Comparison of ENCODE assay signal across 1 cellular context in the genomic region with DNA sequence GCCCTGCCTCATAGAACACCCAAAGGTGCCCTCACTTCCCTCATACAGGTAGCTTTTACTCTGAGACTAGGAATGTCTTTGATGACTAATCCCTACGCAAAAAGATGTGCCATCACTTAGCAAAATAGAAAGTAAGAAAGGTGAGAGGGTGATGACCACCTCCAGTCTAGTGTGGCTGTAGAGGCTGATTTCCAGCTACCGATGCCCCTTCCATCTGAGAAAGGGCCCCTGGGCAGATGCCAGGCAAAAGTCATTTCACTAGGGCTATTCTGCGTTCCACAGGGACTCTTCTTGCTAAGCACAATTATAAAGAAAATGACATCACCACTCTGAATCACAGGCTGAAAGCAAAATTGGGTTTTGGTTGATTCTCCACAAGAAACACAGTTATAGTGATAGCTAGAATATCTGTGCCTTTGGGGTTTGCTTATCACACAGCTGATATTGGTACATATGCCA.
TF ChIP-seq lines count a peak whose summit lies in the region.

No MANE protein-coding gene starts in this region.

TF ChIP-seq in GM12878, 131 proteins besides CTCF, POLR2A, EP300 and RAD21 (continued from another document):
- TF ChIP-seq, protein P1, sequence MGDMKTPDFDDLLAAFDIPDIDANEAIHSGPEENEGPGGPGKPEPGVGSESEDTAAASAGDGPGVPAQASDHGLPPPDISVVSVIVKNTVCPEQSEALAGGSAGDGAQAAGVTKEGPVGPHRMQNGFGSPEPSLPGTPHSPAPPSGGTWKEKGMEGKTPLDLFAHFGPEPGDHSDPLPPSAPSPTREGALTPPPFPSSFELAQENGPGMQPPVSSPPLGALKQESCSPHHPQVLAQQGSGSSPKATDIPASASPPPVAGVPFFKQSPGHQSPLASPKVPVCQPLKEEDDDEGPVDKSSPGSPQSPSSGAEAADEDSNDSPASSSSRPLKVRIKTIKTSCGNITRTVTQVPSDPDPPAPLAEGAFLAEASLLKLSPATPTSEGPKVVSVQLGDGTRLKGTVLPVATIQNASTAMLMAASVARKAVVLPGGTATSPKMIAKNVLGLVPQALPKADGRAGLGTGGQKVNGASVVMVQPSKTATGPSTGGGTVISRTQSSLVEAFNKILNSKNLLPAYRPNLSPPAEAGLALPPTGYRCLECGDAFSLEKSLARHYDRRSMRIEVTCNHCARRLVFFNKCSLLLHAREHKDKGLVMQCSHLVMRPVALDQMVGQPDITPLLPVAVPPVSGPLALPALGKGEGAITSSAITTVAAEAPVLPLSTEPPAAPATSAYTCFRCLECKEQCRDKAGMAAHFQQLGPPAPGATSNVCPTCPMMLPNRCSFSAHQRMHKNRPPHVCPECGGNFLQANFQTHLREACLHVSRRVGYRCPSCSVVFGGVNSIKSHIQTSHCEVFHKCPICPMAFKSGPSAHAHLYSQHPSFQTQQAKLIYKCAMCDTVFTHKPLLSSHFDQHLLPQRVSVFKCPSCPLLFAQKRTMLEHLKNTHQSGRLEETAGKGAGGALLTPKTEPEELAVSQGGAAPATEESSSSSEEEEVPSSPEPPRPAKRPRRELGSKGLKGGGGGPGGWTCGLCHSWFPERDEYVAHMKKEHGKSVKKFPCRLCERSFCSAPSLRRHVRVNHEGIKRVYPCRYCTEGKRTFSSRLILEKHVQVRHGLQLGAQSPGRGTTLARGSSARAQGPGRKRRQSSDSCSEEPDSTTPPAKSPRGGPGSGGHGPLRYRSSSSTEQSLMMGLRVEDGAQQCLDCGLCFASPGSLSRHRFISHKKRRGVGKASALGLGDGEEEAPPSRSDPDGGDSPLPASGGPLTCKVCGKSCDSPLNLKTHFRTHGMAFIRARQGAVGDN (IDR thresholded peaks at IDR 0.05): no peak
- TF ChIP-seq MYC (IDR thresholded peaks at IDR 0.05; ENCODE audit: insufficient read depth, insufficient read length, insufficient replicate concordance, low read length, severe bottlenecking) (no peak), ATF7 (IDR thresholded peaks at IDR 0.05; ENCODE audit: low read depth) (peak; percentile 93), CREB1 (IDR thresholded peaks at IDR 0.05; ENCODE audit: low read depth) (0 out of 2 replicates have a peak, but pooled peaks have one; percentile 39), JUND (IDR thresholded peaks at IDR 0.05; ENCODE audit: low read depth, low read length) (no peak), POLR2AphosphoS5 (IDR thresholded peaks at IDR 0.05; ENCODE audit: low read length) (no peak), LARP7 (IDR thresholded peaks at IDR 0.05) (no peak), RUNX3 (IDR thresholded peaks at IDR 0.05; ENCODE audit: low read length) (peak; percentile 41), ZBED1 (IDR thresholded peaks at IDR 0.05; ENCODE audit: borderline replicate concordance) (no peak), SMC3 (IDR thresholded peaks at IDR 0.05; ENCODE audit: borderline replicate concordance, low read length) (no peak), MTA2 (IDR thresholded peaks at IDR 0.05; ENCODE audit: low read depth) (peak; percentile 42; the same call in 1 of the 2 replicates), RB1 (IDR thresholded peaks at IDR 0.05; ENCODE audit: borderline replicate concordance) (no peak), EED (IDR thresholded peaks at IDR 0.05; ENCODE audit: low read depth) (peak; percentile 57; the same call in 1 of the 2 replicates), IKZF1 (conservative IDR thresholded peaks at IDR 0.05) (peak; percentile 52), ETV6 (conservative IDR thresholded peaks at IDR 0.05 in 1 of 2, IDR thresholded peaks at IDR 0.05 in 1 of 2; ENCODE audit: borderline replicate concordance in 1 of 2, low read depth in 1 of 2) (peak in 1 of 2 experiments; percentile 37; a peak in 1 of 4 replicates), IKZF2 (IDR thresholded peaks at IDR 0.05) (peak; percentile 51 to 58)
- TF ChIP-seq, protein P2, sequence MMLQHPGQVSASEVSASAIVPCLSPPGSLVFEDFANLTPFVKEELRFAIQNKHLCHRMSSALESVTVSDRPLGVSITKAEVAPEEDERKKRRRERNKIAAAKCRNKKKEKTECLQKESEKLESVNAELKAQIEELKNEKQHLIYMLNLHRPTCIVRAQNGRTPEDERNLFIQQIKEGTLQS (IDR thresholded peaks at IDR 0.05; ENCODE audit: borderline replicate concordance, extremely low read depth, low read depth, low read length): no peak
- TF ChIP-seq, protein P3, sequence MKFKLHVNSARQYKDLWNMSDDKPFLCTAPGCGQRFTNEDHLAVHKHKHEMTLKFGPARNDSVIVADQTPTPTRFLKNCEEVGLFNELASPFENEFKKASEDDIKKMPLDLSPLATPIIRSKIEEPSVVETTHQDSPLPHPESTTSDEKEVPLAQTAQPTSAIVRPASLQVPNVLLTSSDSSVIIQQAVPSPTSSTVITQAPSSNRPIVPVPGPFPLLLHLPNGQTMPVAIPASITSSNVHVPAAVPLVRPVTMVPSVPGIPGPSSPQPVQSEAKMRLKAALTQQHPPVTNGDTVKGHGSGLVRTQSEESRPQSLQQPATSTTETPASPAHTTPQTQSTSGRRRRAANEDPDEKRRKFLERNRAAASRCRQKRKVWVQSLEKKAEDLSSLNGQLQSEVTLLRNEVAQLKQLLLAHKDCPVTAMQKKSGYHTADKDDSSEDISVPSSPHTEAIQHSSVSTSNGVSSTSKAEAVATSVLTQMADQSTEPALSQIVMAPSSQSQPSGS (IDR thresholded peaks at IDR 0.05; ENCODE audit: low read length): peak; percentile 62
- TF ChIP-seq, protein P4, sequence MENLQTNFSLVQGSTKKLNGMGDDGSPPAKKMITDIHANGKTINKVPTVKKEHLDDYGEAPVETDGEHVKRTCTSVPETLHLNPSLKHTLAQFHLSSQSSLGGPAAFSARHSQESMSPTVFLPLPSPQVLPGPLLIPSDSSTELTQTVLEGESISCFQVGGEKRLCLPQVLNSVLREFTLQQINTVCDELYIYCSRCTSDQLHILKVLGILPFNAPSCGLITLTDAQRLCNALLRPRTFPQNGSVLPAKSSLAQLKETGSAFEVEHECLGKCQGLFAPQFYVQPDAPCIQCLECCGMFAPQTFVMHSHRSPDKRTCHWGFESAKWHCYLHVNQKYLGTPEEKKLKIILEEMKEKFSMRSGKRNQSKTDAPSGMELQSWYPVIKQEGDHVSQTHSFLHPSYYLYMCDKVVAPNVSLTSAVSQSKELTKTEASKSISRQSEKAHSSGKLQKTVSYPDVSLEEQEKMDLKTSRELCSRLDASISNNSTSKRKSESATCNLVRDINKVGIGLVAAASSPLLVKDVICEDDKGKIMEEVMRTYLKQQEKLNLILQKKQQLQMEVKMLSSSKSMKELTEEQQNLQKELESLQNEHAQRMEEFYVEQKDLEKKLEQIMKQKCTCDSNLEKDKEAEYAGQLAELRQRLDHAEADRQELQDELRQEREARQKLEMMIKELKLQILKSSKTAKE (IDR thresholded peaks at IDR 0.05; ENCODE audit: low read depth, poor library complexity, severe bottlenecking): no peak
- TF ChIP-seq, protein P5, sequence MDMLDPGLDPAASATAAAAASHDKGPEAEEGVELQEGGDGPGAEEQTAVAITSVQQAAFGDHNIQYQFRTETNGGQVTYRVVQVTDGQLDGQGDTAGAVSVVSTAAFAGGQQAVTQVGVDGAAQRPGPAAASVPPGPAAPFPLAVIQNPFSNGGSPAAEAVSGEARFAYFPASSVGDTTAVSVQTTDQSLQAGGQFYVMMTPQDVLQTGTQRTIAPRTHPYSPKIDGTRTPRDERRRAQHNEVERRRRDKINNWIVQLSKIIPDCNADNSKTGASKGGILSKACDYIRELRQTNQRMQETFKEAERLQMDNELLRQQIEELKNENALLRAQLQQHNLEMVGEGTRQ (IDR thresholded peaks at IDR 0.05; ENCODE audit: borderline replicate concordance, low read depth, low read length): no peak
